Comparison of ENCODE assay signal across 8 cellular contexts in the genomic region with DNA sequence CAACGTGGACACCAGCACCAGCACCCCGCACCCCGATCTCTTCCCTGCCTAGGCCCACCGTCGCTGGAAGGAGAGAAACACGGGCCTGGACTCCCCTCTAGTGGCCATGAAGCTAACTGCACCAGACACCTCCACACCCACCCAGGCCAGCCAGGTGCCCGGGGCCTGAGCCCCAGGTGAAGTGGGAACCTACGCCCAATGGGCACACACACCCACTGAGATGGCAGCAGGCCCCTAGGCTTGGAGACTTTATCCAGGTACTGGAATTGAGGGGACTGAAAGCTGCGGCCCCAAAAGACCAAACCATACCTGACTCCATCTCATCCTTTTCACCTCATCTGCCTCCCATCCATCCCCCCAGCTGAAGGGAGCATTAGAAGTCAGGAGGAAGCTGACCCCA.
DNase-seq lines count a peak whose midpoint lies in the region; ATAC-seq, FAIRE-seq and TF ChIP-seq lines count a peak whose summit lies in the region.

No MANE protein-coding gene starts in this region.

- no peaks in the 10 kb centered on the region for H3K4me1 ChIP-seq in endothelial cell of umbilical vein (ENCODE audit: control insufficient read depth, extremely low read depth, insufficient read depth, low read length)

- H3K9me1 ChIP-seq in endothelial cell of umbilical vein (replicated peaks; ENCODE audit: control insufficient read depth, extremely low read depth, insufficient read depth, low read length): no peaks in the 10 kb centered on the region

- H3K79me2 ChIP-seq in endothelial cell of umbilical vein (ENCODE audit: control insufficient read depth, insufficient read depth, low read length): no peaks in the 10 kb centered on the region

- no peaks in the 10 kb centered on the region for H3K27me3 Mint-ChIP-seq in activated CD8-positive, alpha-beta T cell treated with anti-CD3 and anti-CD28 coated beads, Interleukin-2, amount 10 ng/mL, durations not matched to agents 7 days and 5 days (ENCODE audit: low read depth)
- peaks cover 4 to 18% of the 10 kb centered on the region in 2 donors for H3K27me3 Mint-ChIP-seq in natural killer cell treated with Interleukin-12 subunit alpha and Interleukin-12 subunit beta and Interleukin-15 and Interleukin-18, amount 100 ng/mL, for 72 hours

- H3K36me3 ChIP-seq in endothelial cell of umbilical vein (ENCODE audit: control insufficient read depth in 2 of 2, extremely low read depth in 1 of 2, insufficient read depth in 2 of 2, low read length in 2 of 2): no peaks in the 10 kb centered on the region

- CTCF ChIA-PET in HEK293T (lab: Yijun Ruan, JAX): interaction anchor here (0.6 to 1.3 kb wide), 4 partner anchors 10 to 463 kb away, joined by 3 to 4 read pairs (median 3); no protein-coding TSS in a partner anchor
- CTCF ChIA-PET in activated CD8-positive, alpha-beta T cell treated with anti-CD3 and anti-CD28 coated beads, Interleukin-2, amount 10 ng/mL, durations not matched to agents 7 days and 5 days (lab: Charles Lee): interaction anchor here (0.9 to 1.7 kb wide), 9 partner anchors 9 to 475 kb away, joined by 3 to 6 read pairs (median 5); no protein-coding TSS in a partner anchor
- CTCF ChIA-PET in endothelial cell of umbilical vein (lab: Charles Lee): interaction anchor here (0.5 to 4.1 kb wide), 30 partner anchors 9 to 1953 kb away, joined by 3 to 112 read pairs (median 4); no protein-coding TSS in a partner anchor

- intact Hi-C loops in endothelial cell of umbilical vein (cut with micrococcal nuclease): loop anchor here (1.0 to 5.0 kb wide), 7 partner anchors 177 to 1357 kb away; no protein-coding TSS in a partner anchor

- H3K27ac Mint-ChIP-seq in activated CD8-positive, alpha-beta T cell treated with anti-CD3 and anti-CD28 coated beads, Interleukin-2, amount 10 ng/mL, durations not matched to agents 7 days and 5 days: no peak overlapping the region
- H3K27ac Mint-ChIP-seq in natural killer cell treated with Interleukin-12 subunit alpha and Interleukin-12 subunit beta and Interleukin-15 and Interleukin-18, amount 100 ng/mL, for 72 hours: no peak overlapping the region

- H3K4me1 Mint-ChIP-seq in activated CD8-positive, alpha-beta T cell treated with anti-CD3 and anti-CD28 coated beads, Interleukin-2, amount 10 ng/mL, durations not matched to agents 7 days and 5 days (ENCODE audit: low read depth): no peaks in the 10 kb centered on the region
- H3K4me1 Mint-ChIP-seq in natural killer cell treated with Interleukin-12 subunit alpha and Interleukin-12 subunit beta and Interleukin-15 and Interleukin-18, amount 100 ng/mL, for 72 hours (ENCODE audit: low read depth in 2 of 2): no peaks in the 10 kb centered on the region

- no peaks in the 10 kb centered on the region for H4K20me1 ChIP-seq in endothelial cell of umbilical vein (replicated peaks; ENCODE audit: control insufficient read depth, extremely low read depth, insufficient read depth, low read length)

- no peak overlapping the region for H3K27ac ChIP-seq in endothelial cell of umbilical vein (ENCODE audit: insufficient read depth, low read depth, low read length)

- BruUV-seq in endothelial cell of umbilical vein (replicated peaks; lab: Mats Ljungman, UMichigan): no TSS peak

- H3K36me3 Mint-ChIP-seq in activated CD8-positive, alpha-beta T cell treated with anti-CD3 and anti-CD28 coated beads, Interleukin-2, amount 10 ng/mL, durations not matched to agents 7 days and 5 days (ENCODE audit: low read depth): no peaks in the 10 kb centered on the region
- H3K36me3 Mint-ChIP-seq in natural killer cell treated with Interleukin-12 subunit alpha and Interleukin-12 subunit beta and Interleukin-15 and Interleukin-18, amount 100 ng/mL, for 72 hours: no peaks in the 10 kb centered on the region

- dilution Hi-C loops in endothelial cell of umbilical vein (cut with MboI; ENCODE audit: extremely low pct_ligation_motif_present, low sequenced_read_pairs): no loop called here

- no peaks in the 10 kb centered on the region for H3K9me3 ChIP-seq in endothelial cell of umbilical vein (replicated peaks; ENCODE audit: control insufficient read depth, insufficient read depth, low read length)

- no peak overlapping the region for H3K4me3 Mint-ChIP-seq in activated CD8-positive, alpha-beta T cell treated with anti-CD3 and anti-CD28 coated beads, Interleukin-2, amount 10 ng/mL, durations not matched to agents 7 days and 5 days
- H3K4me3 Mint-ChIP-seq in natural killer cell treated with Interleukin-12 subunit alpha and Interleukin-12 subunit beta and Interleukin-15 and Interleukin-18, amount 100 ng/mL, for 72 hours: no peak overlapping the region

- DNase-seq in DMS153 treated with DMSO at 0.1 percent for 48 hours (lab: John Stamatoyannopoulos, UW; ENCODE audit: unreplicated experiment) (peak; percentile 13), HEK293T (ENCODE audit: extremely low spot score) (peak; percentile 81), NCI-H446 (lab: John Stamatoyannopoulos, UW) (peak; percentile 44 to 64), endothelial cell of umbilical vein (ENCODE audit: low read depth, low spot score) (peak; percentile 24), superior temporal gyrus (ENCODE audit: extremely low spot score) (peak; percentile 55), NCI-H1694 treated with DMSO at 0.1 percent for 48 hours (lab: John Stamatoyannopoulos, UW) (no peak)
- peak; percentile 69 for DNase-seq in activated CD8-positive, alpha-beta T cell treated with anti-CD3 and anti-CD28 coated beads, Interleukin-2, amount 10 ng/mL, durations not matched to agents 7 days and 5 days
- DNase-seq in natural killer cell treated with Interleukin-12 subunit alpha and Interleukin-12 subunit beta and Interleukin-15 and Interleukin-18, amount 100 ng/mL, for 72 hours (ENCODE audit: low spot score): no peak

- peak; percentile 21 for FAIRE-seq in endothelial cell of umbilical vein (lab: Jason Lieb, UNC)

- peak; percentile 87 for ATAC-seq in activated CD8-positive, alpha-beta T cell treated with anti-CD3 and anti-CD28 coated beads, Interleukin-2, amount 10 ng/mL, durations not matched to agents 7 days and 5 days
- peak; percentile 62 to 66 for ATAC-seq in natural killer cell treated with Interleukin-12 subunit alpha and Interleukin-12 subunit beta and Interleukin-15 and Interleukin-18, amount 100 ng/mL, for 72 hours

- no peak for TF ChIP-seq POLR2A in endothelial cell of umbilical vein (IDR thresholded peaks at IDR 0.05; ENCODE audit: low read depth, low read length)

- no peak overlapping the region for H3K4me3 ChIP-seq in endothelial cell of umbilical vein (replicated peaks in 1 of 3; ENCODE audit: insufficient read depth in 1 of 3, low read depth in 1 of 3, low read length in 3 of 3)

- no peaks in the 10 kb centered on the region for H3K27me3 ChIP-seq in endothelial cell of umbilical vein (ENCODE audit: control insufficient read depth in 2 of 2, insufficient read depth in 2 of 2, low read length in 2 of 2)

- no peak overlapping the region for H3K4me2 ChIP-seq in endothelial cell of umbilical vein (ENCODE audit: insufficient read depth, low read length)

- no peaks in the 10 kb centered on the region for H3K9me3 Mint-ChIP-seq in activated CD8-positive, alpha-beta T cell treated with anti-CD3 and anti-CD28 coated beads, Interleukin-2, amount 10 ng/mL, durations not matched to agents 7 days and 5 days (ENCODE audit: insufficient read depth)
- H3K9me3 Mint-ChIP-seq in natural killer cell treated with Interleukin-12 subunit alpha and Interleukin-12 subunit beta and Interleukin-15 and Interleukin-18, amount 100 ng/mL, for 72 hours: no peaks in the 10 kb centered on the region

- peak; percentile 75 to 91 for TF ChIP-seq CTCF in endothelial cell of umbilical vein (IDR thresholded peaks at IDR 0.05; ENCODE audit: extremely low read depth in 1 of 2, insufficient read depth in 1 of 2, low read depth in 1 of 2, low read length in 2 of 2)

- POLR2A ChIA-PET in HEK293T (lab: Yijun Ruan, JAX) (no interaction called here), endothelial cell of umbilical vein (lab: Charles Lee) (no interaction called here)
- POLR2A ChIA-PET in activated CD8-positive, alpha-beta T cell treated with anti-CD3 and anti-CD28 coated beads, Interleukin-2, amount 10 ng/mL, durations not matched to agents 7 days and 5 days (lab: Charles Lee): no interaction called here

- H3K9ac ChIP-seq in endothelial cell of umbilical vein (replicated peaks; ENCODE audit: extremely low read depth, insufficient read depth, low read length): no peak overlapping the region

- no peak overlapping the region for H2AFZ ChIP-seq in endothelial cell of umbilical vein (ENCODE audit: low read depth, low read length)

TF ChIP-seq in HEK293T, 16 proteins besides CTCF, POLR2A, EP300 and RAD21 (continues in another document):
- TF ChIP-seq ZNF384 (IDR thresholded peaks at IDR 0.05) (no peak), L3MBTL2 (conservative IDR thresholded peaks at IDR 0.05) (no peak), SP1 (IDR thresholded peaks at IDR 0.05) (no peak), FOXA1 (IDR thresholded peaks at IDR 0.05) (no peak), ELF4 (IDR thresholded peaks at IDR 0.05) (no peak), HDGF (IDR thresholded peaks at IDR 0.05; ENCODE audit: borderline replicate concordance) (no peak), LEF1 (IDR thresholded peaks at IDR 0.05; ENCODE audit: borderline replicate concordance) (no peak), BHLHE40 (IDR thresholded peaks at IDR 0.05; ENCODE audit: borderline replicate concordance) (no peak)

TF ChIP-seq in endothelial cell of umbilical vein, 7 proteins besides CTCF, POLR2A, EP300 and RAD21:
- TF ChIP-seq POLR2AphosphoS5 (IDR thresholded peaks at IDR 0.05; ENCODE audit: insufficient read depth, low read depth, low read length) (no peak), MYC (IDR thresholded peaks at IDR 0.05; ENCODE audit: low read depth, low read length) (no peak), GATA2 (IDR thresholded peaks at IDR 0.05; ENCODE audit: insufficient read depth, insufficient read length, low read depth, low read length) (no peak), JUN (IDR thresholded peaks at IDR 0.05; ENCODE audit: borderline replicate concordance, insufficient read depth, insufficient read length, low read depth) (no peak), EZH2 (IDR thresholded peaks at IDR 0.05; ENCODE audit: borderline replicate concordance, low read depth, low read length, severe bottlenecking) (no peak), FOS (IDR thresholded peaks at IDR 0.05; ENCODE audit: borderline replicate concordance, insufficient read depth, low read length) (no peak), MAX (IDR thresholded peaks at IDR 0.05; ENCODE audit: insufficient read depth, insufficient read length) (no peak)

Comparison
In these comparisons a context has a peak if more than half of its experiments do, and no peak if none do; other contexts are left out.
1. DNase-seq: peak in DMS153 treated with DMSO at 0.1 percent for 48 hours (single experiment), HEK293T (single experiment), NCI-H446 (2 of 2), activated CD8-positive, alpha-beta T cell treated with anti-CD3 and anti-CD28 coated beads, Interleukin-2, amount 10 ng/mL, durations not matched to agents 7 days and 5 days (single experiment), endothelial cell of umbilical vein (single experiment) and superior temporal gyrus (single experiment); none in natural killer cell treated with Interleukin-12 subunit alpha and Interleukin-12 subunit beta and Interleukin-15 and Interleukin-18, amount 100 ng/mL, for 72 hours (single experiment) and NCI-H1694 treated with DMSO at 0.1 percent for 48 hours (single experiment).